Comparison of ENCODE assay signal across 21 cellular contexts in genomic region chr12:67428431-67428830, GRCh38.
DNase-seq lines count a peak whose midpoint lies in the region; FAIRE-seq and TF ChIP-seq lines count a peak whose summit lies in the region.
"Had no signal": no experiment of that assay in that cellular context is flagged by ENCODE, and none has a peak within 500 bp of the region (broad histone marks: within the 10 kb centered on the region; RNA-seq: fewer than 3 reads in every experiment).

No MANE protein-coding gene starts in this region.

- H3K9me3 ChIP-seq in GM23248 (ENCODE audit: low read depth) (no peaks in the 10 kb centered on the region), Peyer's patch (no peaks in the 10 kb centered on the region), small intestine (ENCODE audit: control insufficient read depth, low read depth) (no peaks in the 10 kb centered on the region), WERI-Rb-1 (ENCODE audit: severe bottlenecking) (no peaks in the 10 kb centered on the region)
- H3K9me3 ChIP-seq: SJSA1 had no signal

- no peak overlapping the region for H3K4me3 ChIP-seq in GM23248
- no peak overlapping the region for H3K4me3 ChIP-seq in Peyer's patch
- no peak overlapping the region for H3K4me3 ChIP-seq in small intestine (ENCODE audit: low read depth in 1 of 2, low read length in 2 of 2)
- H3K4me3 ChIP-seq in WERI-Rb-1 (ENCODE audit: low read depth, low read length): no peak overlapping the region
- H3K4me3 ChIP-seq: SJSA1 had no signal

- no peak for TF ChIP-seq POLR2A in Peyer's patch (IDR thresholded peaks at IDR 0.05)

- WGBS in GM23248 (ENCODE audit: low coverage in 1 of 2, low lambda C conversion rate in 2 of 2, missing lambda C conversion rate in 2 of 2), 2 experiments: 35 to 41% methylated on average over 2 of the region's 2 CpGs
- 19 to 63% (median 32%) methylated on average over 2 of the region's 2 CpGs for WGBS in small intestine, 3 donors

- H3K4me1 ChIP-seq in GM23248 (ENCODE audit: insufficient read depth) (peaks cover 30% of the 10 kb centered on the region), Peyer's patch (peaks cover 0 to 49% (median 7%) of the 10 kb centered on the region in 4 donors), small intestine (ENCODE audit: control insufficient read depth in 2 of 2, insufficient read depth in 1 of 2, low read depth in 1 of 2, low read length in 1 of 2) (peaks cover 18 to 21% of the 10 kb centered on the region in 2 donors)

- H3K27me3 ChIP-seq in GM23248 (replicated peaks; ENCODE audit: insufficient read depth): no peaks in the 10 kb centered on the region
- H3K27me3 ChIP-seq in Peyer's patch: no peaks in the 10 kb centered on the region
- H3K27me3 ChIP-seq in small intestine (ENCODE audit: control insufficient read depth in 2 of 2, insufficient read depth in 2 of 2, low read length in 2 of 2): no peaks in the 10 kb centered on the region
- H3K27me3 ChIP-seq in WERI-Rb-1 (ENCODE audit: insufficient read depth, low read depth, severe bottlenecking): no peaks in the 10 kb centered on the region
- H3K27me3 ChIP-seq: SJSA1 had no signal

- peaks cover 19% of the 10 kb centered on the region for H3F3A ChIP-seq in GM23248 (ENCODE audit: insufficient read depth)

- H3K4me2 ChIP-seq in GM23248 (ENCODE audit: unreplicated experiment): no peak overlapping the region

- no peaks in the 10 kb centered on the region for H3K9me2 ChIP-seq in GM23248 (ENCODE audit: insufficient read depth)

- TF ChIP-seq CTCF in Peyer's patch (IDR thresholded peaks at IDR 0.05) (no peak), WERI-Rb-1 (IDR thresholded peaks at IDR 0.05; ENCODE audit: low read depth, low read length) (no peak)

- no peaks in the 10 kb centered on the region for H3K79me2 ChIP-seq in GM23248 (ENCODE audit: insufficient read depth)

- in situ Hi-C loops in GM23248 (cut with MboI): no loop called here

- H4K20me1 ChIP-seq in GM23248 (ENCODE audit: insufficient read depth): no peaks in the 10 kb centered on the region

- no peak overlapping the region for H3K9ac ChIP-seq in GM23248

- DNase-seq in GM23248 (peak; percentile 41), Peyer's patch (no peak), kidney tubule cell (ENCODE audit: low spot score) (peak; percentile 41), small intestine (peak; percentile 87), WERI-Rb-1 (no peak), GM19240 (ENCODE audit: insufficient read length, low spot score) (no peak), activated gamma-delta T cell (lab: John Stamatoyannopoulos, UW) (no peak), NCI-H226 (no peak)
- DNase-seq: ACHN, AML-193, COR-L47, DMS153, Kasumi-1, NCI-H1105 treated with DMSO at 0.1 percent for 48 hours, NCI-H187, NCI-H345, NCI-H526 treated with DMSO at 0.1 percent for 48 hours, SW 1271 had no signal

- no peak overlapping the region for H3K27ac ChIP-seq in GM23248
- H3K27ac ChIP-seq in Peyer's patch: peak overlapping the region in 3 of 4 donors; percentile 16 to 76 (median 71)
- H3K27ac ChIP-seq in small intestine (ENCODE audit: low read depth in 1 of 2, low read length in 1 of 2): peak overlapping the region; percentile 55 to 66
- no peak overlapping the region for H3K27ac ChIP-seq in WERI-Rb-1
- H3K27ac ChIP-seq: RWPE1, SJSA1 had no signal

- H2AFZ ChIP-seq in GM23248: no peak overlapping the region

- H3K36me3 ChIP-seq in GM23248 (ENCODE audit: low read depth) (no peaks in the 10 kb centered on the region), Peyer's patch (no peaks in the 10 kb centered on the region), small intestine (ENCODE audit: control insufficient read depth in 2 of 2, insufficient read depth in 2 of 2, low read length in 2 of 2) (no peaks in the 10 kb centered on the region), WERI-Rb-1 (no peaks in the 10 kb centered on the region)
- H3K36me3 ChIP-seq: SJSA1 had no signal

- FAIRE-seq in small intestine (lab: Jason Lieb, UNC): no peak
- FAIRE-seq: H54 had no signal

Comparison
In these comparisons a context has a peak if more than half of its experiments do, and no peak if none do; other contexts are left out.
1. DNase-seq: peak in GM23248 (single experiment), kidney tubule cell (single experiment) and small intestine (single experiment); none in Peyer's patch (0 of 3), WERI-Rb-1 (single experiment), GM19240 (single experiment), activated gamma-delta T cell (single experiment) and NCI-H226 (single experiment).
2. H3K27ac ChIP-seq: peak in Peyer's patch (3 of 4) and small intestine (2 of 2); none in GM23248 (single experiment) and WERI-Rb-1 (single experiment).